ENCODE assay signal across 1 cellular context in genomic region chr19:54115071-54116063, GRCh38.
TF ChIP-seq lines count a peak whose summit lies in the region.

PRPF31 (plus strand) TSS chr19:54115754; CDS start chr19:54118279, 2,525 bp downstream.
TFPT (minus strand) TSS chr19:54115657; CDS start chr19:54115269, 388 bp downstream.

TF ChIP-seq in HepG2, 621 proteins besides CTCF, POLR2A, EP300 and RAD21 (continued from another document and continues in another):
- TF ChIP-seq IRF1 (CRISPR knock-in tag; IDR thresholded peaks at IDR 0.05; ENCODE audit: low read depth), result 0 out of 2 replicates have a peak, but pooled peaks have one; percentile 71
- no peak for TF ChIP-seq ZBTB49 (CRISPR knock-in tag; IDR thresholded peaks at IDR 0.05; ENCODE audit: borderline replicate concordance)
- peak; percentile 55; the same call in 1 of the 2 replicates for TF ChIP-seq ZNF792 (CRISPR knock-in tag; IDR thresholded peaks at IDR 0.05)
- no peak for TF ChIP-seq EHMT2 (IDR thresholded peaks at IDR 0.05; ENCODE audit: borderline replicate concordance, low read depth, low read length)
- TF ChIP-seq ATF3 (CRISPR knock-in tag; IDR thresholded peaks at IDR 0.05), result peak; percentile 35; the same call in 1 of the 2 replicates
- TF ChIP-seq ZBTB8A (CRISPR knock-in tag; IDR thresholded peaks at IDR 0.05; ENCODE audit: borderline replicate concordance, low read depth), result 0 out of 2 replicates have a peak, but pooled peaks have one; percentile 71
- peak; percentile 63; the same call in 1 of the 2 replicates for TF ChIP-seq ZNF589 (CRISPR knock-in tag; conservative IDR thresholded peaks at IDR 0.05)
- peak; percentile 71 for TF ChIP-seq HNF1A (IDR thresholded peaks at IDR 0.05; ENCODE audit: low read depth)
- TF ChIP-seq HNF1A (CRISPR knock-in tag; IDR thresholded peaks at IDR 0.05; ENCODE audit: borderline replicate concordance), result peak; percentile 81; the same call in 1 of the 2 replicates
- TF ChIP-seq TOPORS (CRISPR knock-in tag; IDR thresholded peaks at IDR 0.05), result no peak
- peak; percentile 70 for TF ChIP-seq RXRB (CRISPR knock-in tag; IDR thresholded peaks at IDR 0.05; ENCODE audit: borderline replicate concordance)
- 0 out of 2 replicates have a peak, but pooled peaks have one; percentile 33 for TF ChIP-seq TEAD2 (CRISPR knock-in tag; IDR thresholded peaks at IDR 0.05)
- no peak for TF ChIP-seq HDAC6 (IDR thresholded peaks at IDR 0.05; ENCODE audit: low read depth, low read length)
- peak; percentile 89 for TF ChIP-seq CBFB (CRISPR knock-in tag; IDR thresholded peaks at IDR 0.05)
- TF ChIP-seq ZNF503 (CRISPR knock-in tag; IDR thresholded peaks at IDR 0.05), result no peak
- peak; percentile 65; the same call in 1 of the 2 replicates for TF ChIP-seq ZNF704 (CRISPR knock-in tag; IDR thresholded peaks at IDR 0.05; ENCODE audit: borderline replicate concordance)
- peak; percentile 94 for TF ChIP-seq NFYB (CRISPR knock-in tag; IDR thresholded peaks at IDR 0.05)
- TF ChIP-seq HNF4A (CRISPR knock-in tag; IDR thresholded peaks at IDR 0.05), result no peak
- TF ChIP-seq CEBPZ (IDR thresholded peaks at IDR 0.05; ENCODE audit: low read length), result no peak
- peak; percentile 49; the same call in 1 of the 2 replicates for TF ChIP-seq GATA4 (IDR thresholded peaks at IDR 0.05; ENCODE audit: borderline replicate concordance, low read depth)
- no peak for TF ChIP-seq ATAD3A (CRISPR knock-in tag; IDR thresholded peaks at IDR 0.05)
- peak; percentile 81 for TF ChIP-seq CHD2 (IDR thresholded peaks at IDR 0.05; ENCODE audit: low read depth, low read length)
- no peak for TF ChIP-seq RCOR2 (CRISPR knock-in tag; IDR thresholded peaks at IDR 0.05)
- no peak for TF ChIP-seq ZNF468 (CRISPR knock-in tag; IDR thresholded peaks at IDR 0.05)
- peak; percentile 47 for TF ChIP-seq PAXIP1 (CRISPR knock-in tag; conservative IDR thresholded peaks at IDR 0.05)
- TF ChIP-seq NRL (CRISPR knock-in tag; IDR thresholded peaks at IDR 0.05; ENCODE audit: borderline replicate concordance), result peak; percentile 89; the same call in 1 of the 2 replicates
- no peak for TF ChIP-seq ZNF260 (CRISPR knock-in tag; IDR thresholded peaks at IDR 0.05; ENCODE audit: borderline replicate concordance, low read depth)
- peak; percentile 91; the same call in 1 of the 2 replicates for TF ChIP-seq KLF11 (CRISPR knock-in tag; IDR thresholded peaks at IDR 0.05)
- TF ChIP-seq JUNB (CRISPR knock-in tag; IDR thresholded peaks at IDR 0.05; ENCODE audit: borderline replicate concordance), result peak; percentile 44; the same call in 1 of the 2 replicates
